8 cellular contexts compared by ENCODE assay signal in the genomic region with DNA sequence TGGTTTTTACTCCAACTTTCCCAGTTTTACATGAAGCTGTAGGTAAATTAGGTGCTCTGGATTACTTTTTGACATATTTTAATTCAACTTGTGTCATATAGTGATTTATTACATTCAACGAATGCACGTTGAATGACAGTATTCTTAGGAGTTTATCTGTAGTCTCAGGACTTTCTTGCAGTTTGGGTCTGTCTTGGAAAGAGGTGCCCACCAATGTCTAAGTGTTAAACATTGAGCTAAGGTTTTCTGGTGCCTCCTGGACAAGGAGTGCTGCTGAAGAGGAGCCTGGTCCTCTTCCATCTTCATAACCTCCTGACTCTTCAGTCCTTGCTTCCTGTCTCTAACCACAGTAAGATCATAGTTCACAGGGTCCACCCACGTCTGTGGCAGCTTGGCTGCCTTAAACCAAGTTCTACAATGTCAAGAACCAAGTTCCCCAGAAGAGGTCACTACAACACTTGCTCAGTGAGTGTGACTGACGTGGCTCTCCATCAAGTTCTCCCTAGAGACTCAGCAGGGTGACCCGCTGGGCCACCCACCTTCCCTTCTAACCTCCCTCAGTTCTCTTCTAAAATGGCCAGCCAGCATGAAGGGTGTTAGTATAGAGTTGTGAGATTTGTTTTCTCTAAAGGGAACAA. TPM values are rescaled to one million over a fixed set of nuclear protein-coding genes. Genes with fewer than 3 reads are reported as not detected.
DNase-seq lines count a peak whose midpoint lies in the region; ATAC-seq and FAIRE-seq lines count a peak whose summit lies in the region.

No MANE protein-coding gene starts in this region.

- peak; percentile 84 for ATAC-seq in GM19324 (IDR thresholded peaks at IDR 0.05; ENCODE audit: low FRiP score, unreplicated experiment)
- ATAC-seq in HG03135 (IDR thresholded peaks at IDR 0.05; ENCODE audit: unreplicated experiment): peak; percentile 96

- 18 to 23% (median 22%) methylated on average over 5 of the region's 5 CpGs for WGBS in small intestine, 3 donors

- H3K4me3 ChIP-seq in small intestine (ENCODE audit: low read depth in 1 of 2, low read length in 2 of 2): no peak overlapping the region

- H3K4me1 ChIP-seq in small intestine (ENCODE audit: control insufficient read depth in 2 of 2, insufficient read depth in 1 of 2, low read depth in 1 of 2, low read length in 1 of 2): no peaks in the 10 kb centered on the region

- DNase-seq in DMS114 treated with DMSO at 0.1 percent for 48 hours (lab: John Stamatoyannopoulos, UW; ENCODE audit: unreplicated experiment) (peak; percentile 75), NCI-H345 treated with DMSO at 0.1 percent for 48 hours (lab: John Stamatoyannopoulos, UW; ENCODE audit: unreplicated experiment) (peak; percentile 52), germinal center (ENCODE audit: low spot score) (peak; percentile 56), small intestine (peak; percentile 78), DMS79 (lab: John Stamatoyannopoulos, UW) (no peak)
- peak; percentile 62 for DNase-seq in activated CD8-positive, alpha-beta memory T cell treated with anti-CD3 and anti-CD28 coated beads for 24 hours

- H3K27me3 ChIP-seq in small intestine (ENCODE audit: control insufficient read depth in 2 of 2, insufficient read depth in 2 of 2, low read length in 2 of 2): peaks cover 2 to 9% of the 10 kb centered on the region in 2 donors

- FAIRE-seq in small intestine (lab: Jason Lieb, UNC): no peak

- H3K27ac ChIP-seq in small intestine (ENCODE audit: low read depth in 1 of 2, low read length in 1 of 2): no peak overlapping the region

- no peaks in the 10 kb centered on the region for H3K36me3 ChIP-seq in small intestine (ENCODE audit: control insufficient read depth in 2 of 2, insufficient read depth in 2 of 2, low read length in 2 of 2)

- no peaks in the 10 kb centered on the region for H3K9me3 ChIP-seq in small intestine (ENCODE audit: control insufficient read depth, low read depth)

RNA-seq across cellular contexts. Expression of gene NPY, which starts 6.1 kb away (rescaled TPM):
- polyA plus RNA-seq in small intestine: 10 to 100 TPM in 1 of 3 donors, 1 to 10 TPM in 2; 1.6 to 10.2 (median 4.3) TPM
